27 cellular contexts compared by ENCODE assay signal in genomic region chr11:6598555-6598954, GRCh38. TPM values are rescaled to one million over a fixed set of nuclear protein-coding genes. Genes with fewer than 3 reads are reported as not detected.
A peak's percentile ranks its signal among the peaks of the same experiment; 100 is the strongest.
DNase-seq lines count a peak whose midpoint lies in the region; ATAC-seq and TF ChIP-seq lines count a peak whose summit lies in the region.
"Had no signal": no experiment of that assay in that cellular context is flagged by ENCODE, and none has a peak within 500 bp of the region (broad histone marks: within the 10 kb centered on the region; RNA-seq: fewer than 3 reads in every experiment).

No MANE protein-coding gene starts in this region.

- ATAC-seq in stimulated activated effector memory CD8-positive, alpha-beta T cell treated with anti-CD3 and anti-CD28 coated beads, Interleukin-12 subunit alpha, Interleukin-12 subunit beta, amount 100 ng/mL, for 72 hours, result no peak
- ATAC-seq: activated CD8-positive, alpha-beta T cell treated with anti-CD3 and anti-CD28 coated beads for 36 hours; body of pancreas; foreskin keratinocyte; natural killer cell; PC-3; stimulated activated naive CD8-positive, alpha-beta T cell treated with anti-CD3 and anti-CD28 coated beads, Interleukin-15, amount 100 ng/mL, for 72 hours; upper lobe of right lung had no signal

- H3K27me3 Mint-ChIP-seq in activated CD4-positive, alpha-beta T cell treated with anti-CD3 and anti-CD28 coated beads, Interleukin-2, amount 10 ng/mL, durations not matched to agents 7 days and 5 days, result no peaks in the 10 kb centered on the region
- H3K27me3 Mint-ChIP-seq in activated naive CD4-positive, alpha-beta T cell treated with anti-CD3 and anti-CD28 coated beads, Interleukin-2, amount 10 ng/mL, durations not matched to agents 7 days and 5 days, result no peaks in the 10 kb centered on the region
- H3K27me3 Mint-ChIP-seq: activated CD8-positive, alpha-beta T cell treated with anti-CD3 and anti-CD28 coated beads for 36 hours; activated naive CD8-positive, alpha-beta T cell treated with anti-CD3 and anti-CD28 coated beads for 36 hours; dendritic cell treated with granulocyte-macrophage colony-stimulating factor and Interleukin-4, amounts not matched to agents 40 ng/mL and 50 ng/mL, for 4 days; IgD-negative memory B cell; stimulated activated naive CD8-positive, alpha-beta T cell treated with anti-CD3 and anti-CD28 coated beads, Interleukin-15, amount 100 ng/mL, for 72 hours had no signal

- H3K4me3 ChIP-seq in epithelial cell of esophagus (ENCODE audit: low read length), result no peak overlapping the region
- H3K4me3 ChIP-seq: BLaER1, body of pancreas, upper lobe of right lung had no signal

- no peaks in the 10 kb centered on the region for H3K9me3 Mint-ChIP-seq in activated CD4-positive, alpha-beta T cell treated with anti-CD3 and anti-CD28 coated beads, Interleukin-2, amount 10 ng/mL, durations not matched to agents 7 days and 5 days
- no peaks in the 10 kb centered on the region for H3K9me3 Mint-ChIP-seq in stimulated activated effector memory CD8-positive, alpha-beta T cell treated with anti-CD3 and anti-CD28 coated beads, Interleukin-12 subunit alpha, Interleukin-12 subunit beta, amount 100 ng/mL, for 72 hours
- no peaks in the 10 kb centered on the region for H3K9me3 Mint-ChIP-seq in activated naive CD4-positive, alpha-beta T cell treated with anti-CD3 and anti-CD28 coated beads, Interleukin-2, amount 10 ng/mL, durations not matched to agents 7 days and 5 days
- H3K9me3 Mint-ChIP-seq: activated CD8-positive, alpha-beta T cell treated with anti-CD3 and anti-CD28 coated beads for 36 hours; activated naive CD8-positive, alpha-beta T cell treated with anti-CD3 and anti-CD28 coated beads for 36 hours; dendritic cell treated with granulocyte-macrophage colony-stimulating factor and Interleukin-4, amounts not matched to agents 40 ng/mL and 50 ng/mL, for 4 days; HFFc6; IgD-negative memory B cell; natural killer cell; stimulated activated naive CD8-positive, alpha-beta T cell treated with anti-CD3 and anti-CD28 coated beads, Interleukin-15, amount 100 ng/mL, for 72 hours had no signal

- CTCF ChIA-PET in activated CD4-positive, alpha-beta T cell treated with anti-CD3 and anti-CD28 coated beads, Interleukin-2, amount 10 ng/mL, durations not matched to agents 7 days and 5 days (lab: Charles Lee), result interaction anchor here (0.7 to 2.1 kb wide), 2 partner anchors 17 to 38 kb away, joined by 3 to 4 read pairs; no protein-coding TSS in a partner anchor
- CTCF ChIA-PET in activated naive CD4-positive, alpha-beta T cell treated with anti-CD3 and anti-CD28 coated beads, Interleukin-2, amount 10 ng/mL, durations not matched to agents 7 days and 5 days (lab: Charles Lee), result interaction anchor here (1.0 kb wide), 1 partner anchor 85 kb away, joined by 4 read pairs; the partner anchor contains the start of gene MRPL17

- no peak overlapping the region for H3K27ac Mint-ChIP-seq in activated CD4-positive, alpha-beta T cell treated with anti-CD3 and anti-CD28 coated beads, Interleukin-2, amount 10 ng/mL, durations not matched to agents 7 days and 5 days
- peak overlapping the region; percentile 43 for H3K27ac Mint-ChIP-seq in stimulated activated effector memory CD8-positive, alpha-beta T cell treated with anti-CD3 and anti-CD28 coated beads, Interleukin-12 subunit alpha, Interleukin-12 subunit beta, amount 100 ng/mL, for 72 hours
- H3K27ac Mint-ChIP-seq in activated naive CD4-positive, alpha-beta T cell treated with anti-CD3 and anti-CD28 coated beads, Interleukin-2, amount 10 ng/mL, durations not matched to agents 7 days and 5 days, result no peak overlapping the region
- H3K27ac Mint-ChIP-seq: dendritic cell treated with granulocyte-macrophage colony-stimulating factor and Interleukin-4, amounts not matched to agents 40 ng/mL and 50 ng/mL, for 4 days; HFFc6; IgD-negative memory B cell had no signal

- no peak for TF ChIP-seq CTCF in epithelial cell of esophagus (IDR thresholded peaks at IDR 0.05; ENCODE audit: insufficient read depth, low read depth, low read length, missing control alignments)

- POLR2A ChIA-PET in activated CD4-positive, alpha-beta T cell treated with anti-CD3 and anti-CD28 coated beads, Interleukin-2, amount 10 ng/mL, durations not matched to agents 7 days and 5 days (lab: Charles Lee), result no interaction called here

- H3K36me3 Mint-ChIP-seq in activated CD4-positive, alpha-beta T cell treated with anti-CD3 and anti-CD28 coated beads, Interleukin-2, amount 10 ng/mL, durations not matched to agents 7 days and 5 days (ENCODE audit: low read depth), result peaks cover 46% of the 10 kb centered on the region
- H3K36me3 Mint-ChIP-seq in stimulated activated effector memory CD8-positive, alpha-beta T cell treated with anti-CD3 and anti-CD28 coated beads, Interleukin-12 subunit alpha, Interleukin-12 subunit beta, amount 100 ng/mL, for 72 hours, result peaks cover 69% of the 10 kb centered on the region
- H3K36me3 Mint-ChIP-seq in activated naive CD4-positive, alpha-beta T cell treated with anti-CD3 and anti-CD28 coated beads, Interleukin-2, amount 10 ng/mL, durations not matched to agents 7 days and 5 days, result peaks cover 42% of the 10 kb centered on the region

- no peak overlapping the region for H3K4me3 Mint-ChIP-seq in activated CD4-positive, alpha-beta T cell treated with anti-CD3 and anti-CD28 coated beads, Interleukin-2, amount 10 ng/mL, durations not matched to agents 7 days and 5 days
- no peak overlapping the region for H3K4me3 Mint-ChIP-seq in stimulated activated effector memory CD8-positive, alpha-beta T cell treated with anti-CD3 and anti-CD28 coated beads, Interleukin-12 subunit alpha, Interleukin-12 subunit beta, amount 100 ng/mL, for 72 hours
- no peak overlapping the region for H3K4me3 Mint-ChIP-seq in activated naive CD4-positive, alpha-beta T cell treated with anti-CD3 and anti-CD28 coated beads, Interleukin-2, amount 10 ng/mL, durations not matched to agents 7 days and 5 days
- H3K4me3 Mint-ChIP-seq: activated CD8-positive, alpha-beta T cell treated with anti-CD3 and anti-CD28 coated beads for 36 hours; activated naive CD8-positive, alpha-beta T cell treated with anti-CD3 and anti-CD28 coated beads for 36 hours; dendritic cell treated with granulocyte-macrophage colony-stimulating factor and Interleukin-4, amounts not matched to agents 40 ng/mL and 50 ng/mL, for 4 days; HFFc6; natural killer cell; stimulated activated naive CD8-positive, alpha-beta T cell treated with anti-CD3 and anti-CD28 coated beads, Interleukin-15, amount 100 ng/mL, for 72 hours had no signal

- H3K4me1 Mint-ChIP-seq in activated CD4-positive, alpha-beta T cell treated with anti-CD3 and anti-CD28 coated beads, Interleukin-2, amount 10 ng/mL, durations not matched to agents 7 days and 5 days, result peaks cover 21% of the 10 kb centered on the region
- H3K4me1 Mint-ChIP-seq in stimulated activated effector memory CD8-positive, alpha-beta T cell treated with anti-CD3 and anti-CD28 coated beads, Interleukin-12 subunit alpha, Interleukin-12 subunit beta, amount 100 ng/mL, for 72 hours, result peaks cover 34% of the 10 kb centered on the region
- peaks cover 10% of the 10 kb centered on the region for H3K4me1 Mint-ChIP-seq in activated naive CD4-positive, alpha-beta T cell treated with anti-CD3 and anti-CD28 coated beads, Interleukin-2, amount 10 ng/mL, durations not matched to agents 7 days and 5 days

- DNase-seq in activated CD4-positive, alpha-beta T cell treated with anti-CD3 and anti-CD28 coated beads, Interleukin-2, amount 10 ng/mL, durations not matched to agents 7 days and 5 days, result peak; percentile 2
- DNase-seq in activated CD4-positive, alpha-beta T cell treated with anti-CD3 and anti-CD28 coated beads, Interleukin-2, amount 50 U/mL, for 1 hour, result no peak
- peak; percentile 41 for DNase-seq in epithelial cell of esophagus (ENCODE audit: low read depth)
- peak in 1 of 2 donors; percentile 38 for DNase-seq in stimulated activated effector memory CD8-positive, alpha-beta T cell treated with anti-CD3 and anti-CD28 coated beads, Interleukin-12 subunit alpha, Interleukin-12 subunit beta, amount 100 ng/mL, for 72 hours (ENCODE audit: low spot score in 2 of 2)
- no peak for DNase-seq in NK-92 (lab: John Stamatoyannopoulos, UW; ENCODE audit: unreplicated experiment)
- no peak for DNase-seq in activated naive CD4-positive, alpha-beta T cell treated with anti-CD3 and anti-CD28 coated beads, Interleukin-2, amount 10 ng/mL, durations not matched to agents 7 days and 5 days
- DNase-seq: 8988T; activated CD8-positive, alpha-beta T cell treated with anti-CD3 and anti-CD28 coated beads for 36 hours; activated naive CD8-positive, alpha-beta T cell treated with anti-CD3 and anti-CD28 coated beads for 36 hours; body of pancreas; HFFc6; hypothalamus; islet precursor cell; mesenchymal stem cell; natural killer cell; NCI-H187 treated with DMSO at 0.1 percent for 48 hours; NCI-H2227 treated with DMSO at 0.1 percent for 48 hours; NCI-H82; PC-3; stimulated activated CD4-positive, alpha-beta T cell treated with anti-CD3 and anti-CD28 coated beads, Interleukin-1b, Interleukin-23, amount 100 ng/mL, for 48 hours; stimulated activated naive CD8-positive, alpha-beta T cell treated with anti-CD3 and anti-CD28 coated beads, Interleukin-15, amount 100 ng/mL, for 72 hours; upper lobe of right lung; WERI-Rb-1 had no signal

RNA-seq across cellular contexts. Expression of gene RRP8, which starts 4.9 kb away (rescaled TPM):
- 10 to 100 TPM; 23.0 to 27.1 TPM for total RNA-seq in activated CD4-positive, alpha-beta T cell treated with anti-CD3 and anti-CD28 coated beads, Interleukin-2, amount 10 ng/mL, durations not matched to agents 7 days and 5 days

RNA-seq across cellular contexts. Expression of gene ILK, which starts 5.0 kb away (rescaled TPM):
- total RNA-seq in activated CD4-positive, alpha-beta T cell treated with anti-CD3 and anti-CD28 coated beads, Interleukin-2, amount 10 ng/mL, durations not matched to agents 7 days and 5 days, result 100 to 1,000 TPM; 155 to 163 TPM

RNA-seq across cellular contexts. Expression of gene TAF10, which starts 13.5 kb away (rescaled TPM):
- 100 to 1,000 TPM; 138 to 156 TPM for total RNA-seq in activated CD4-positive, alpha-beta T cell treated with anti-CD3 and anti-CD28 coated beads, Interleukin-2, amount 10 ng/mL, durations not matched to agents 7 days and 5 days

RNA-seq across cellular contexts. Expression of gene TPP1, which starts 20.7 kb away (rescaled TPM):
- total RNA-seq in activated CD4-positive, alpha-beta T cell treated with anti-CD3 and anti-CD28 coated beads, Interleukin-2, amount 10 ng/mL, durations not matched to agents 7 days and 5 days, result 100 to 1,000 TPM in 1 of 2 experiments, 10 to 100 TPM in 1; 90.1 to 105 TPM

RNA-seq across cellular contexts. Expression of gene DCHS1, which starts 57.1 kb away (rescaled TPM):
- total RNA-seq in activated CD4-positive, alpha-beta T cell treated with anti-CD3 and anti-CD28 coated beads, Interleukin-2, amount 10 ng/mL, durations not matched to agents 7 days and 5 days, result under 1 TPM; 0.35 to 0.40 TPM

Comparison
In these comparisons a context has a peak if more than half of its experiments do, and no peak if none do; other contexts are left out.
1. DNase-seq: peak in activated CD4-positive, alpha-beta T cell treated with anti-CD3 and anti-CD28 coated beads, Interleukin-2, amount 10 ng/mL, durations not matched to agents 7 days and 5 days (single experiment) and epithelial cell of esophagus (single experiment); none in activated CD4-positive, alpha-beta T cell treated with anti-CD3 and anti-CD28 coated beads, Interleukin-2, amount 50 U/mL, for 1 hour (single experiment), NK-92 (single experiment) and activated naive CD4-positive, alpha-beta T cell treated with anti-CD3 and anti-CD28 coated beads, Interleukin-2, amount 10 ng/mL, durations not matched to agents 7 days and 5 days (single experiment).